In genomic region chr7:50957855-50958254, GRCh38 we compare ENCODE assay signal across 1 cellular context.
TF ChIP-seq lines count a peak whose summit lies in the region.

No MANE protein-coding gene starts in this region.

TF ChIP-seq in endothelial cell of umbilical vein, 7 proteins besides CTCF, POLR2A, EP300 and RAD21 (continued from another document):
- TF ChIP-seq FOS (IDR thresholded peaks at IDR 0.05; ENCODE audit: borderline replicate concordance, insufficient read depth, low read length) = no peak
